In genomic region chr19:35042056-35042730, GRCh38 we compare ENCODE assay signal across 12 cellular contexts. TPM values are rescaled to one million over a fixed set of nuclear protein-coding genes. Genes with fewer than 3 reads are reported as not detected.
DNase-seq lines count a peak whose midpoint lies in the region; ATAC-seq, FAIRE-seq and TF ChIP-seq lines count a peak whose summit lies in the region.
"Had no signal": no experiment of that assay in that cellular context is flagged by ENCODE, and none has a peak within 500 bp of the region (broad histone marks: within the 10 kb centered on the region; RNA-seq: fewer than 3 reads in every experiment).

No MANE protein-coding gene starts in this region.

- H3K9ac ChIP-seq in ES-I3 (ENCODE audit: low read depth, low read length) (peak overlapping the region; percentile 61), HepG2 (ENCODE audit: insufficient read depth, low read depth, low read length) (peak overlapping the region; percentile 85), smooth muscle cell (ENCODE audit: low read depth) (no peak overlapping the region)

- peak; percentile 59 to 89 for TF ChIP-seq POLR2A in HepG2 (IDR thresholded peaks at IDR 0.05; ENCODE audit: insufficient read depth in 1 of 2, low read depth in 2 of 2, low read length in 2 of 2)
- TF ChIP-seq POLR2A in H54 (IDR thresholded peaks at IDR 0.05; ENCODE audit: low read depth, low read length): no peak

- DNase-seq in HepG2 (ENCODE audit: low spot score) (peak; percentile 89), smooth muscle cell (lab: John Stamatoyannopoulos, UW; ENCODE audit: unreplicated experiment) (no peak), H54 (ENCODE audit: insufficient read length, low spot score) (no peak), SHP77 treated with DMSO at 0.1 percent for 48 hours (lab: John Stamatoyannopoulos, UW) (no peak)
- DNase-seq: effector CD4-positive, alpha-beta T cell; NCI-H1417 treated with DMSO at 0.1 percent for 48 hours; NCI-H510A had no signal

- TF ChIP-seq CTCF in HepG2 (CRISPR knock-in tag; IDR thresholded peaks at IDR 0.05) (no peak), smooth muscle cell (IDR thresholded peaks at IDR 0.05; ENCODE audit: borderline replicate concordance, insufficient read depth, poor library complexity, severe bottlenecking) (no peak)

- peak overlapping the region; percentile 99 for H3K27ac ChIP-seq in HepG2 (ENCODE audit: extremely low read length, insufficient read depth, low read length)
- H3K27ac ChIP-seq in smooth muscle cell (ENCODE audit: low read depth): no peak overlapping the region

- H3K27me3 Mint-ChIP-seq in activated T-helper 17 cell treated with anti-CD3 and anti-CD28 coated beads, Interleukin-2, amount 50 U/mL, for 72 hours: no peaks in the 10 kb centered on the region

- no peak for TF ChIP-seq RAD21 in HepG2 (CRISPR knock-in tag; IDR thresholded peaks at IDR 0.05)

- peak; percentile 84 for FAIRE-seq in HepG2 (lab: Jason Lieb, UNC)
- FAIRE-seq in H54 (lab: Jason Lieb, UNC): no peak

- POLR2A ChIA-PET in HepG2 (lab: Yijun Ruan, JAX): interaction anchor here (0.9 to 3.8 kb wide), 8 partner anchors 11 to 46 kb away, joined by 3 to 15 read pairs (median 8); partner anchors contain the start of gene GRAMD1A

- H3K4me2 ChIP-seq in HepG2 (ENCODE audit: low read depth, low read length) (peak overlapping the region; percentile 92), smooth muscle cell (no peak overlapping the region)

- CTCF ChIA-PET in HepG2 (lab: Yijun Ruan, JAX; ENCODE audit: low intra/inter-chr PET ratio, low total read pairs): no interaction called here

- H2AFZ ChIP-seq in HepG2 (ENCODE audit: low read length) (no peak overlapping the region), smooth muscle cell (ENCODE audit: low read depth) (no peak overlapping the region)

- BruUV-seq in HepG2 (replicated peaks; lab: Mats Ljungman, UMichigan): no TSS peak

- H3K79me2 ChIP-seq in HepG2 (ENCODE audit: insufficient read depth, low read length) (peaks cover 46% of the 10 kb centered on the region), smooth muscle cell (ENCODE audit: low read depth) (no peaks in the 10 kb centered on the region)

- intact Hi-C loops in HepG2 (cut with micrococcal nuclease; ENCODE audit: unreplicated experiment): loop anchor here (2.0 to 5.0 kb wide), 2 partner anchors 45 to 59 kb away; no protein-coding TSS in a partner anchor

- H3K9me3 ChIP-seq in ES-I3 (ENCODE audit: control insufficient read depth, insufficient read depth, low read length): no peaks in the 10 kb centered on the region
- H3K9me3 ChIP-seq in HepG2 (ENCODE audit: low read length): no peaks in the 10 kb centered on the region
- no peaks in the 10 kb centered on the region for H3K9me3 ChIP-seq in smooth muscle cell (replicated peaks; ENCODE audit: low read depth)

- no peaks in the 10 kb centered on the region for H3F3A ChIP-seq in smooth muscle cell (ENCODE audit: low read depth)

- H3K4me3 ChIP-seq in HepG2 (replicated peaks in 1 of 3; ENCODE audit: insufficient read depth in 1 of 3, low read depth in 2 of 3, low read length in 3 of 3): peak overlapping the region; percentile 67 to 84 (median 73)
- H3K4me3 ChIP-seq in smooth muscle cell: peak overlapping the region; percentile 34

- H4K20me1 ChIP-seq in HepG2 (ENCODE audit: insufficient read depth, low read length) (peaks cover 42% of the 10 kb centered on the region), smooth muscle cell (ENCODE audit: low read depth) (no peaks in the 10 kb centered on the region)

- H3K4me1 ChIP-seq in ES-I3 (ENCODE audit: insufficient read depth, low read length): peaks cover 18% of the 10 kb centered on the region
- peaks cover 69% of the 10 kb centered on the region for H3K4me1 ChIP-seq in HepG2 (ENCODE audit: insufficient read depth, low read length)
- no peaks in the 10 kb centered on the region for H3K4me1 ChIP-seq in smooth muscle cell (ENCODE audit: low read depth)

- peak overlapping the region; percentile 2 for H3K4me3 Mint-ChIP-seq in activated T-helper 17 cell treated with anti-CD3 and anti-CD28 coated beads, Interleukin-2, amount 50 U/mL, for 72 hours
- H3K4me3 Mint-ChIP-seq: T-helper 1 cell treated with Interleukin-12 subunit alpha and Interleukin-12 subunit beta and Interleukin-4 antibody, amounts not matched to agents 30 μg/mL and 1 μg/mL, for 36 hours had no signal

- TF ChIP-seq EP300 in HepG2 (IDR thresholded peaks at IDR 0.05; ENCODE audit: low read depth in 2 of 2, low read length in 2 of 2) (peak in 1 of 2 experiments; percentile 2; a peak in 1 of 4 replicates), HepG2 (CRISPR knock-in tag; IDR thresholded peaks at IDR 0.05; ENCODE audit: borderline replicate concordance) (peak; percentile 54; the same call in 1 of the 2 replicates)

- no peaks in the 10 kb centered on the region for H3K36me3 Mint-ChIP-seq in activated T-helper 17 cell treated with anti-CD3 and anti-CD28 coated beads, Interleukin-2, amount 50 U/mL, for 72 hours (ENCODE audit: low read depth)

- no peak for ATAC-seq in activated T-helper 17 cell treated with anti-CD3 and anti-CD28 coated beads, Interleukin-2, amount 50 U/mL, for 72 hours (replicated peaks)
- ATAC-seq in HepG2 (peak; percentile 69), GM18867 (IDR thresholded peaks at IDR 0.05; ENCODE audit: unreplicated experiment) (no peak)

- in situ Hi-C loops in HepG2 (cut with HindIII; ENCODE audit: extremely low pct_ligation_motif_present, low pct_unique_long_range_greater_than_20kb): no loop called here

- WGBS in HepG2 (ENCODE audit: low lambda C conversion rate): 3% methylated on average over 7 of the region's 14 CpGs
- WGBS in smooth muscle cell (ENCODE audit: low lambda C conversion rate): 93% methylated on average over 14 of the region's 14 CpGs

- no peaks in the 10 kb centered on the region for H3K9me3 Mint-ChIP-seq in activated T-helper 17 cell treated with anti-CD3 and anti-CD28 coated beads, Interleukin-2, amount 50 U/mL, for 72 hours
- H3K9me3 Mint-ChIP-seq: activated T-helper 2 cell treated with anti-CD3 and anti-CD28 coated beads, Interferon-gamma antibody, Interleukin-2, Interleukin-4, amounts not matched to agents 10 μg/mL and 5 μg/mL and 100 μg/mL, durations not matched to agents 14 hours and 24 hours and 36 hours; T-helper 1 cell treated with Interleukin-12 subunit alpha and Interleukin-12 subunit beta and Interleukin-4 antibody, amounts not matched to agents 30 μg/mL and 1 μg/mL, for 36 hours had no signal

- H3K27me3 ChIP-seq in HepG2 (ENCODE audit: control insufficient read depth in 1 of 2, insufficient read depth in 2 of 2, low read length in 2 of 2) (no peaks in the 10 kb centered on the region), smooth muscle cell (ENCODE audit: low read depth) (no peaks in the 10 kb centered on the region)

- no peak overlapping the region for H3K27ac Mint-ChIP-seq in activated T-helper 17 cell treated with anti-CD3 and anti-CD28 coated beads, Interleukin-2, amount 50 U/mL, for 72 hours
- H3K27ac Mint-ChIP-seq: activated T-helper 2 cell treated with anti-CD3 and anti-CD28 coated beads, Interferon-gamma antibody, Interleukin-2, Interleukin-4, amounts not matched to agents 10 μg/mL and 5 μg/mL and 100 μg/mL, durations not matched to agents 14 hours and 24 hours and 36 hours; T-helper 1 cell treated with Interleukin-12 subunit alpha and Interleukin-12 subunit beta and Interleukin-4 antibody, amounts not matched to agents 30 μg/mL and 1 μg/mL, for 36 hours had no signal

- no peaks in the 10 kb centered on the region for H3K36me3 ChIP-seq in ES-I3 (ENCODE audit: insufficient read depth, low read length)
- H3K36me3 ChIP-seq in HepG2 (replicated peaks in 1 of 2; ENCODE audit: control insufficient read depth in 1 of 2, insufficient read depth in 2 of 2, low read length in 2 of 2): peaks cover 6 to 13% of the 10 kb centered on the region in 2 experiments
- no peaks in the 10 kb centered on the region for H3K36me3 ChIP-seq in smooth muscle cell (ENCODE audit: low read depth)

- peaks cover 27% of the 10 kb centered on the region for H3K4me1 Mint-ChIP-seq in activated T-helper 17 cell treated with anti-CD3 and anti-CD28 coated beads, Interleukin-2, amount 50 U/mL, for 72 hours

RNA-seq across cellular contexts. Expression of gene HPN, which starts 0.7 kb away (rescaled TPM):
- total RNA-seq in activated T-helper 17 cell treated with anti-CD3 and anti-CD28 coated beads, Interleukin-2, amount 50 U/mL, for 72 hours: under 1 TPM in 1 of 2 donors, not detected in 1; 0.48 TPM
- total RNA-seq in HepG2 (2016; rRNA removed; fragmentation: Illumina TruSeq; extraction: Trizol): 23.9 and 46.7 TPM in 2 replicates
- 42.7 and 50.6 TPM in 2 replicates for total RNA-seq in HepG2 (2016; cell fraction: cytosol; rRNA removed; fragmentation: Illumina TruSeq; extraction: Trizol; ENCODE audit: low read depth)
- total RNA-seq in HepG2 (2016; cell fraction: insoluble cytoplasmic fraction; rRNA removed; fragmentation: Illumina TruSeq; extraction: Trizol): 21.2 and 50.0 TPM in 2 replicates
- 54.3 and 66.8 TPM in 2 replicates for total RNA-seq in HepG2 (2016; cell fraction: membrane; rRNA removed; fragmentation: Illumina TruSeq; extraction: Trizol)
- 45.3 and 57.3 TPM in 2 replicates for total RNA-seq in HepG2 (2016; cell fraction: nucleus; rRNA removed; fragmentation: Illumina TruSeq; extraction: Trizol)
- 261 and 364 TPM in 2 replicates for polyA plus RNA-seq in HepG2 (2011; rRNA removed)
- 287 and 379 TPM in 2 replicates for polyA plus RNA-seq in HepG2 (2011; cell fraction: cytosol; rRNA removed)
- 902 and 1,132 TPM in 2 replicates for polyA plus RNA-seq in HepG2 (2011; cell fraction: nucleus; rRNA removed)
- polyA plus RNA-seq in HepG2 (2012): 157 and 225 TPM in 2 replicates
- 63.0 and 76.1 TPM in 2 replicates for polyA plus RNA-seq in HepG2 (2016; cell fraction: cytosol; fragmentation: Illumina TruSeq; extraction: Trizol; ENCODE audit: low read depth)
- 32.2 and 40.3 TPM in 2 replicates for polyA plus RNA-seq in HepG2 (2016; cell fraction: insoluble cytoplasmic fraction; fragmentation: Illumina TruSeq; extraction: Trizol; ENCODE audit: low read depth)
- 76.4 and 86.0 TPM in 2 replicates for polyA plus RNA-seq in HepG2 (2016; cell fraction: membrane; fragmentation: Illumina TruSeq; extraction: Trizol; ENCODE audit: low read depth)
- polyA plus RNA-seq in HepG2 (2016; cell fraction: nucleus; fragmentation: Illumina TruSeq; extraction: Trizol; ENCODE audit: insufficient read depth, low read depth): 121 and 129 TPM in 2 replicates
- polyA minus RNA-seq in HepG2 (2011; rRNA and poly(A)+ RNA removed; ENCODE audit: low replicate concordance): 189 TPM in 1 of 2 replicates, not detected in the other
- 86.7 and 119 TPM in 2 replicates for polyA minus RNA-seq in HepG2 (2011; cell fraction: cytosol; rRNA and poly(A)+ RNA removed)
- 78.7 and 86.0 TPM in 2 replicates for polyA minus RNA-seq in HepG2 (2011; cell fraction: nucleus; rRNA and poly(A)+ RNA removed)
- total RNA-seq in smooth muscle cell: 1.9 and 4.1 TPM in 2 replicates
- 1.3 and 6.6 TPM in 2 replicates for polyA plus RNA-seq in smooth muscle cell

RNA-seq across cellular contexts. Expression of gene SCN1B, which starts 11.9 kb away (rescaled TPM):
- total RNA-seq in activated T-helper 17 cell treated with anti-CD3 and anti-CD28 coated beads, Interleukin-2, amount 50 U/mL, for 72 hours: 1 to 10 TPM in 1 of 2 donors, under 1 TPM in 1; 0.97 to 3.1 TPM
- 1.5 and 2.7 TPM in 2 replicates for total RNA-seq in HepG2 (2016; rRNA removed; fragmentation: Illumina TruSeq; extraction: Trizol)
- 4.5 and 6.0 TPM in 2 replicates for total RNA-seq in HepG2 (2016; cell fraction: cytosol; rRNA removed; fragmentation: Illumina TruSeq; extraction: Trizol; ENCODE audit: low read depth)
- 1.1 and 2.5 TPM in 2 replicates for total RNA-seq in HepG2 (2016; cell fraction: insoluble cytoplasmic fraction; rRNA removed; fragmentation: Illumina TruSeq; extraction: Trizol)
- total RNA-seq in HepG2 (2016; cell fraction: membrane; rRNA removed; fragmentation: Illumina TruSeq; extraction: Trizol): 6.4 and 8.1 TPM in 2 replicates
- 1.5 and 2.0 TPM in 2 replicates for total RNA-seq in HepG2 (2016; cell fraction: nucleus; rRNA removed; fragmentation: Illumina TruSeq; extraction: Trizol)
- polyA plus RNA-seq in HepG2 (2011; rRNA removed): 20.1 and 24.5 TPM in 2 replicates
- polyA plus RNA-seq in HepG2 (2011; cell fraction: cytosol; rRNA removed): 14.0 and 14.1 TPM in 2 replicates
- polyA plus RNA-seq in HepG2 (2011; cell fraction: nucleus; rRNA removed): 42.7 and 48.8 TPM in 2 replicates
- 5.5 and 5.6 TPM in 2 replicates for polyA plus RNA-seq in HepG2 (2012)
- 8.2 and 8.5 TPM in 2 replicates for polyA plus RNA-seq in HepG2 (2016; cell fraction: cytosol; fragmentation: Illumina TruSeq; extraction: Trizol; ENCODE audit: low read depth)
- polyA plus RNA-seq in HepG2 (2016; cell fraction: insoluble cytoplasmic fraction; fragmentation: Illumina TruSeq; extraction: Trizol; ENCODE audit: low read depth): 1.9 and 2.0 TPM in 2 replicates
- polyA plus RNA-seq in HepG2 (2016; cell fraction: membrane; fragmentation: Illumina TruSeq; extraction: Trizol; ENCODE audit: low read depth): 8.0 and 8.2 TPM in 2 replicates
- 6.6 and 6.8 TPM in 2 replicates for polyA plus RNA-seq in HepG2 (2016; cell fraction: nucleus; fragmentation: Illumina TruSeq; extraction: Trizol; ENCODE audit: insufficient read depth, low read depth)
- 0.89 and 10.7 TPM in 2 replicates for polyA minus RNA-seq in HepG2 (2011; rRNA and poly(A)+ RNA removed; ENCODE audit: low replicate concordance)
- 4.2 TPM in 2 replicates for polyA minus RNA-seq in HepG2 (2011; cell fraction: cytosol; rRNA and poly(A)+ RNA removed)
- 10.8 and 11.2 TPM in 2 replicates for polyA minus RNA-seq in HepG2 (2011; cell fraction: nucleus; rRNA and poly(A)+ RNA removed)
- total RNA-seq in smooth muscle cell: 0.99 and 3.3 TPM in 2 replicates
- 2.2 and 4.6 TPM in 2 replicates for polyA plus RNA-seq in smooth muscle cell

RNA-seq across cellular contexts. Expression of gene GRAMD1A, which starts 42.1 kb away (rescaled TPM):
- 100 to 1,000 TPM; 123 to 183 TPM for total RNA-seq in activated T-helper 17 cell treated with anti-CD3 and anti-CD28 coated beads, Interleukin-2, amount 50 U/mL, for 72 hours
- total RNA-seq in HepG2 (2016; rRNA removed; fragmentation: Illumina TruSeq; extraction: Trizol) (8.0 and 14.7 TPM in 2 replicates), smooth muscle cell (19.4 and 27.6 TPM in 2 replicates)
- 23.3 and 25.4 TPM in 2 replicates for total RNA-seq in HepG2 (2016; cell fraction: cytosol; rRNA removed; fragmentation: Illumina TruSeq; extraction: Trizol; ENCODE audit: low read depth)
- 7.2 and 15.9 TPM in 2 replicates for total RNA-seq in HepG2 (2016; cell fraction: insoluble cytoplasmic fraction; rRNA removed; fragmentation: Illumina TruSeq; extraction: Trizol)
- 26.9 and 28.0 TPM in 2 replicates for total RNA-seq in HepG2 (2016; cell fraction: membrane; rRNA removed; fragmentation: Illumina TruSeq; extraction: Trizol)
- total RNA-seq in HepG2 (2016; cell fraction: nucleus; rRNA removed; fragmentation: Illumina TruSeq; extraction: Trizol): 17.9 and 19.7 TPM in 2 replicates
- polyA plus RNA-seq in HepG2 (2011; rRNA removed) (171 and 181 TPM in 2 replicates), smooth muscle cell (59.6 and 74.1 TPM in 2 replicates)
- polyA plus RNA-seq in HepG2 (2011; cell fraction: cytosol; rRNA removed): 68.5 and 120 TPM in 2 replicates
- 669 and 1,022 TPM in 2 replicates for polyA plus RNA-seq in HepG2 (2011; cell fraction: nucleus; rRNA removed)
- polyA plus RNA-seq in HepG2 (2012): 68.6 and 85.6 TPM in 2 replicates
- 47.6 and 52.1 TPM in 2 replicates for polyA plus RNA-seq in HepG2 (2016; cell fraction: cytosol; fragmentation: Illumina TruSeq; extraction: Trizol; ENCODE audit: low read depth)
- 11.6 and 19.2 TPM in 2 replicates for polyA plus RNA-seq in HepG2 (2016; cell fraction: insoluble cytoplasmic fraction; fragmentation: Illumina TruSeq; extraction: Trizol; ENCODE audit: low read depth)
- 43.5 and 50.9 TPM in 2 replicates for polyA plus RNA-seq in HepG2 (2016; cell fraction: membrane; fragmentation: Illumina TruSeq; extraction: Trizol; ENCODE audit: low read depth)
- polyA plus RNA-seq in HepG2 (2016; cell fraction: nucleus; fragmentation: Illumina TruSeq; extraction: Trizol; ENCODE audit: insufficient read depth, low read depth): 55.7 and 69.0 TPM in 2 replicates
- polyA minus RNA-seq in HepG2 (2011; rRNA and poly(A)+ RNA removed; ENCODE audit: low replicate concordance): 32.3 and 120 TPM in 2 replicates
- 59.4 and 66.8 TPM in 2 replicates for polyA minus RNA-seq in HepG2 (2011; cell fraction: cytosol; rRNA and poly(A)+ RNA removed)
- 94.2 and 105 TPM in 2 replicates for polyA minus RNA-seq in HepG2 (2011; cell fraction: nucleus; rRNA and poly(A)+ RNA removed)
